ENCODE assay signal across 8 cellular contexts in the genomic region with DNA sequence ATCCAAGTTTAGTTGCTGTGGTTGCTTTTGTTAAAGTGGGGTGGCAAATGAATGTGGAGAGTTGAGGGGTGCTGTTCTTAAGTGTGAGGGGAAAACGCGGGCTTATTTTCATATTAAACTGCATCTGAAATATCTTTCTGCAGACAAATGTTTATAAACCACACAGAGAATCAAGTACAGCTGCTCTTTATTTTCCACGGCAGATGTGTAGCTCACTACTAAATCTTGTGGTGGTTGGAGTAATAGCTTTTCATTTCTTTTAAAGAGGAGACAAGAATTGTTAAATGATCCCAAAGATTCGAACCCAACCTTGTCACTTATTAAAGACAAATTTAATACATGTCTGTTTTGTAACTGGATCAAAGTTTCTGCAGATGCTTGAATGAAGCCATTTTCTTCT. TPM values are rescaled to one million over a fixed set of nuclear protein-coding genes. Genes with fewer than 3 reads are reported as not detected.
DNase-seq lines count a peak whose midpoint lies in the region; ATAC-seq and TF ChIP-seq lines count a peak whose summit lies in the region.

No MANE protein-coding gene starts in this region.

- POLR2A ChIA-PET in BJ (lab: Charles Lee): no interaction called here

- peaks cover 0 to 4% (median 0%) of the 10 kb centered on the region in 7 donors for H3K9me3 Mint-ChIP-seq in naive B cell

- H3K4me3 Mint-ChIP-seq in naive B cell: peak overlapping the region; percentile 53 to 99 (median 90)

- H3K79me2 ChIP-seq in Karpas-422 (ENCODE audit: low read length): peaks cover 84% of the 10 kb centered on the region

- no peak overlapping the region for H2AFZ ChIP-seq in Karpas-422 (ENCODE audit: low read length)

- H3K36me3 Mint-ChIP-seq in naive B cell: no peaks in the 10 kb centered on the region

- DNase-seq in BJ (ENCODE audit: low read depth) (no peak), Karpas-422 (peak; percentile 43), cardiac fibroblast (ENCODE audit: low read depth in 2 of 2) (no peak), naive B cell (no peak), foreskin keratinocyte (no peak), NCI-H510A treated with DMSO at 0.1 percent for 48 hours (lab: John Stamatoyannopoulos, UW) (no peak), amniotic stem cell (lab: John Stamatoyannopoulos, UW) (no peak), NCI-H446 (lab: John Stamatoyannopoulos, UW) (no peak)

- H3K36me3 ChIP-seq in BJ (ENCODE audit: control insufficient read depth, insufficient read depth, low read length): no peaks in the 10 kb centered on the region
- peaks cover 21% of the 10 kb centered on the region for H3K36me3 ChIP-seq in Karpas-422 (ENCODE audit: insufficient read depth, low read length)

- peaks cover 31% of the 10 kb centered on the region; the same call in 1 of the 2 replicates for H4K20me1 ChIP-seq in Karpas-422 (ENCODE audit: insufficient read depth, low read depth, low read length)

- H3K9ac ChIP-seq in Karpas-422 (ENCODE audit: low read length): peak overlapping the region; percentile 99

- H3K4me1 Mint-ChIP-seq in naive B cell: peaks cover 24 to 70% (median 64%) of the 10 kb centered on the region in 3 donors

- TF ChIP-seq CTCF in BJ (IDR thresholded peaks at IDR 0.05; ENCODE audit: insufficient read depth, low read depth, low read length) (no peak), cardiac fibroblast (IDR thresholded peaks at IDR 0.05; ENCODE audit: low read depth, low read length) (no peak), foreskin keratinocyte (conservative IDR thresholded peaks at IDR 0.05) (no peak)

- CTCF ChIA-PET in BJ (lab: Yijun Ruan, JAX): no interaction called here

- H3K4me3 ChIP-seq in BJ (ENCODE audit: low read depth, low read length) (peak overlapping the region; percentile 89), Karpas-422 (ENCODE audit: low read length) (peak overlapping the region; percentile 99), cardiac fibroblast (replicated peaks in 1 of 2; ENCODE audit: low read depth in 2 of 2, low read length in 2 of 2) (peak overlapping the region; percentile 97 to 98)

- ATAC-seq in naive B cell (ENCODE audit: low read depth in 2 of 2) (no peak), foreskin keratinocyte (no peak)

- peak overlapping the region in 4 of 6 donors; percentile 76 to 100 (median 98) for H3K27ac Mint-ChIP-seq in naive B cell

- H3K27me3 Mint-ChIP-seq in naive B cell: peaks cover 0 to 4% (median 0%) of the 10 kb centered on the region in 3 donors

- H3K4me2 ChIP-seq in Karpas-422 (ENCODE audit: low read depth, low read length, poor library complexity, severe bottlenecking): peak overlapping the region; percentile 77

- no peaks in the 10 kb centered on the region for H3K9me2 ChIP-seq in Karpas-422 (replicated peaks; ENCODE audit: insufficient read depth, low read length)

- H3K27me3 ChIP-seq in BJ (ENCODE audit: control insufficient read depth, insufficient read depth, low read length) (no peaks in the 10 kb centered on the region), Karpas-422 (ENCODE audit: low read length) (no peaks in the 10 kb centered on the region), foreskin keratinocyte (no peaks in the 10 kb centered on the region)

- H3K27ac ChIP-seq in Karpas-422 (ENCODE audit: low read length) (peak overlapping the region; percentile 84), foreskin keratinocyte (no peak overlapping the region)

- no peaks in the 10 kb centered on the region for H3K9me3 ChIP-seq in Karpas-422 (ENCODE audit: low read length)

- H3K4me1 ChIP-seq in Karpas-422 (ENCODE audit: low read length) (peaks cover 73% of the 10 kb centered on the region), foreskin keratinocyte (peaks cover 35% of the 10 kb centered on the region)

RNA-seq across cellular contexts. Expression of a gene that starts 2.1 kb away (rescaled TPM):
- polyA plus RNA-seq in BJ (2011; rRNA removed) (149 and 216 TPM in 2 replicates), naive B cell (ENCODE audit: low read depth in 6 of 6) (10 to 100 TPM; 15.5 to 46.8 (median 31.8) TPM), foreskin keratinocyte (120 and 130 TPM in 2 replicates)
- polyA minus RNA-seq in BJ (2011; rRNA and poly(A)+ RNA removed): 420 and 473 TPM in 2 replicates
- 85.0 and 162 TPM in 2 replicates for total RNA-seq in Karpas-422 (2014; rRNA removed; shearing (Covaris generic); ENCODE audit: low replicate concordance)
- 226 and 241 TPM in 2 replicates for total RNA-seq in foreskin keratinocyte

RNA-seq across cellular contexts. Expression of a gene that starts 56.4 kb away (rescaled TPM):
- 19.0 and 37.7 TPM in 2 replicates for polyA plus RNA-seq in BJ (2011; rRNA removed)
- 13.7 and 14.0 TPM in 2 replicates for polyA minus RNA-seq in BJ (2011; rRNA and poly(A)+ RNA removed)
- total RNA-seq in Karpas-422 (2014; rRNA removed; shearing (Covaris generic); ENCODE audit: low replicate concordance): 51.8 and 58.7 TPM in 2 replicates
- 10 to 100 TPM; 22.6 to 33.6 (median 30.0) TPM for polyA plus RNA-seq in naive B cell (ENCODE audit: low read depth in 6 of 6)
- 26.3 TPM in 2 replicates for total RNA-seq in foreskin keratinocyte
- 9.0 and 9.8 TPM in 2 replicates for polyA plus RNA-seq in foreskin keratinocyte
